ENCODE assay signal across 8 cellular contexts in genomic region chrX:69163936-69164741, GRCh38. TPM values are rescaled to one million over a fixed set of nuclear protein-coding genes. Genes with fewer than 3 reads are reported as not detected.
DNase-seq lines count a peak whose midpoint lies in the region; ATAC-seq and TF ChIP-seq lines count a peak whose summit lies in the region.

No MANE protein-coding gene starts in this region.

- no peak for TF ChIP-seq CTCF in left lung (IDR thresholded peaks at IDR 0.05)

- peaks cover 3% of the 10 kb centered on the region for H3K9me3 ChIP-seq in HUES6 (ENCODE audit: control insufficient read depth, insufficient read depth, low read depth, low read length)
- H3K9me3 ChIP-seq in left lung = no peaks in the 10 kb centered on the region

- H3K4me1 ChIP-seq in HUES6 (ENCODE audit: control insufficient read depth, insufficient read depth, low read length) (peaks cover 18% of the 10 kb centered on the region), left lung (no peaks in the 10 kb centered on the region)

- H3K9ac ChIP-seq in HUES6 (ENCODE audit: low read length) = no peak overlapping the region

- H3K27me3 ChIP-seq in HUES6 (ENCODE audit: control insufficient read depth, insufficient read depth, low read length) = no peaks in the 10 kb centered on the region
- no peaks in the 10 kb centered on the region for H3K27me3 ChIP-seq in left lung

- peak; percentile 78 for ATAC-seq in left lung

- DNase-seq in NCI-H1105 treated with DMSO at 0.1 percent for 48 hours (lab: John Stamatoyannopoulos, UW) = peak; percentile 16
- DNase-seq in NCI-H1105 (lab: John Stamatoyannopoulos, UW) = no peak
- DNase-seq in activated CD4-positive, CD25-positive, alpha-beta regulatory T cell treated with anti-CD3 and anti-CD28 coated beads, Interleukin-2, amount 50 U/mL, for 16 hours (ENCODE audit: low read depth, low spot score) = peak; percentile 8
- DNase-seq in cerebellum (ENCODE audit: low spot score) = peak; percentile 64
- DNase-seq in left lung = peak in 1 of 2 donors; percentile 69
- peak; percentile 10 to 30 (median 25) for DNase-seq in stimulated activated CD4-positive, alpha-beta T cell treated with anti-CD3 and anti-CD28 coated beads, TNF-alpha, amount 100 ng/mL, for 1 hour (ENCODE audit: low read depth in 3 of 3, low spot score in 1 of 3)
- DNase-seq in HuH-7 (ENCODE audit: low spot score) = no peak

- H3K27ac ChIP-seq in HUES6 (ENCODE audit: low read depth, low read length) = no peak overlapping the region
- no peak overlapping the region for H3K27ac ChIP-seq in left lung

- H3K36me3 ChIP-seq in HUES6 (ENCODE audit: control insufficient read depth, insufficient read depth, low read length) (peaks cover 36% of the 10 kb centered on the region), left lung (peaks cover 0 to 10% of the 10 kb centered on the region in 2 donors)

- intact Hi-C loops in left lung (cut with DNase I) = no loop called here

- H3K4me3 ChIP-seq in HUES6 (ENCODE audit: low read depth, low read length) (peak overlapping the region; percentile 90), left lung (peak overlapping the region; percentile 43 to 62)

RNA-seq across cellular contexts. Expression of gene PJA1, which starts 1.1 kb away (rescaled TPM):
- total RNA-seq in cerebellum = 64.5 TPM
- total RNA-seq in left lung = 10 to 100 TPM; 20.7 to 28.7 TPM

Comparison
In these comparisons a context has a peak if more than half of its experiments do, and no peak if none do; other contexts are left out.
1. DNase-seq: peak in NCI-H1105 treated with DMSO at 0.1 percent for 48 hours (single experiment), activated CD4-positive, CD25-positive, alpha-beta regulatory T cell treated with anti-CD3 and anti-CD28 coated beads, Interleukin-2, amount 50 U/mL, for 16 hours (single experiment), cerebellum (single experiment) and stimulated activated CD4-positive, alpha-beta T cell treated with anti-CD3 and anti-CD28 coated beads, TNF-alpha, amount 100 ng/mL, for 1 hour (3 of 3); none in NCI-H1105 (single experiment) and HuH-7 (single experiment).